Comparison of ENCODE assay signal across 1 cellular context in genomic region chr15:73941871-73942635, GRCh38.
TF ChIP-seq lines count a peak whose summit lies in the region.

No MANE protein-coding gene starts in this region.

TF ChIP-seq in HCT116, 20 proteins besides CTCF, POLR2A, EP300 and RAD21 (continued from another document):
- TF ChIP-seq ZBTB33 (IDR thresholded peaks at IDR 0.05; ENCODE audit: extremely low read depth, insufficient replicate concordance, low read length) (no peak), SRF (IDR thresholded peaks at IDR 0.05; ENCODE audit: low read depth) (no peak), ZNF274 (IDR thresholded peaks at IDR 0.05; ENCODE audit: low read depth, low read length) (no peak), EGR1 (IDR thresholded peaks at IDR 0.05; ENCODE audit: low read depth) (no peak), POLR2AphosphoS5 (IDR thresholded peaks at IDR 0.05; ENCODE audit: low read depth, low read length) (no peak), REST (IDR thresholded peaks at IDR 0.05; ENCODE audit: low read depth) (no peak), ELF1 (IDR thresholded peaks at IDR 0.05; ENCODE audit: borderline replicate concordance, low read depth) (no peak), CEBPB (IDR thresholded peaks at IDR 0.05; ENCODE audit: low read depth) (no peak)
